26 cellular contexts compared by ENCODE assay signal in genomic region chr3:15538345-15538744, GRCh38. TPM values are rescaled to one million over a fixed set of nuclear protein-coding genes. Genes with fewer than 3 reads are reported as not detected.
DNase-seq lines count a peak whose midpoint lies in the region; ATAC-seq lines count a peak whose summit lies in the region.
"Had no signal": no experiment of that assay in that cellular context is flagged by ENCODE, and none has a peak within 500 bp of the region (broad histone marks: within the 10 kb centered on the region; RNA-seq: fewer than 3 reads in every experiment).

No MANE protein-coding gene starts in this region.

- peak overlapping the region; percentile 12 for H3K4me3 Mint-ChIP-seq in activated naive CD4-positive, alpha-beta T cell treated with anti-CD3 and anti-CD28 coated beads, Interleukin-2, amount 50 U/mL, for 24 hours
- H3K4me3 Mint-ChIP-seq in activated naive CD4-positive, alpha-beta T cell treated with anti-CD3 and anti-CD28 coated beads for 36 hours, result no peak overlapping the region
- peak overlapping the region; percentile 53 for H3K4me3 Mint-ChIP-seq in activated T-helper 17 cell treated with anti-CD3 and anti-CD28 coated beads, Interleukin-2, amount 50 U/mL, for 72 hours
- H3K4me3 Mint-ChIP-seq in natural killer cell treated with Interleukin-12 subunit alpha and Interleukin-12 subunit beta and Interleukin-15 and Interleukin-18, amount 100 ng/mL, for 72 hours, result peak overlapping the region; percentile 68
- H3K4me3 Mint-ChIP-seq: B cell, nephron had no signal

- H3F3A ChIP-seq in GM23248 (ENCODE audit: insufficient read depth), result no peaks in the 10 kb centered on the region

- in situ Hi-C loops in GM23248 (cut with MboI), result no loop called here

- CTCF ChIA-PET in activated naive CD4-positive, alpha-beta T cell treated with anti-CD3 and anti-CD28 coated beads for 36 hours (lab: Charles Lee), result no interaction called here

- no peak overlapping the region for H3K4me3 ChIP-seq in GM23248
- H3K4me3 ChIP-seq: adrenal gland, dorsolateral prefrontal cortex, psoas muscle, thyroid gland had no signal

- no peak overlapping the region for H3K9ac ChIP-seq in GM23248

- intact Hi-C loops in activated naive CD4-positive, alpha-beta T cell treated with anti-CD3 and anti-CD28 coated beads for 36 hours (cut with micrococcal nuclease), result no loop called here

- DNase-seq in activated naive CD4-positive, alpha-beta T cell treated with anti-CD3 and anti-CD28 coated beads for 36 hours, result no peak
- DNase-seq in GM23248, result peak; percentile 16
- no peak for DNase-seq in natural killer cell treated with Interleukin-12 subunit alpha and Interleukin-12 subunit beta and Interleukin-15 and Interleukin-18, amount 100 ng/mL, for 72 hours (ENCODE audit: low spot score)
- no peak for DNase-seq in NCI-H2196 (lab: John Stamatoyannopoulos, UW; ENCODE audit: unreplicated experiment)
- DNase-seq: ACHN; activated effector memory CD4-positive, alpha-beta T cell treated with Interleukin-2 at 50 U/mL for 16 hours; adrenal gland; brain microvascular endothelial cell; COR-L47; dorsolateral prefrontal cortex; GOT3; NCI-H1436 treated with DMSO at 0.1 percent for 48 hours; NCI-H2081 treated with DMSO at 0.1 percent for 48 hours; NCI-H345; psoas muscle; Right ventricle myocardium superior; stimulated activated CD4-positive, alpha-beta T cell treated with anti-CD3 and anti-CD28 coated beads, Interleukin-12 subunit alpha, Interleukin-12 subunit beta, amount 100 ng/mL, for 4 hours; stimulated activated CD4-positive, alpha-beta T cell treated with anti-CD3 and anti-CD28 coated beads, Interleukin-4, amount 100 ng/mL, for 1 hour; thyroid gland had no signal

- H3K9me2 ChIP-seq in GM23248 (ENCODE audit: insufficient read depth), result no peaks in the 10 kb centered on the region

- H3K27me3 Mint-ChIP-seq in activated naive CD4-positive, alpha-beta T cell treated with anti-CD3 and anti-CD28 coated beads, Interleukin-2, amount 50 U/mL, for 24 hours, result no peaks in the 10 kb centered on the region
- H3K27me3 Mint-ChIP-seq in activated naive CD4-positive, alpha-beta T cell treated with anti-CD3 and anti-CD28 coated beads for 36 hours (ENCODE audit: low read depth), result no peaks in the 10 kb centered on the region
- H3K27me3 Mint-ChIP-seq in activated T-helper 17 cell treated with anti-CD3 and anti-CD28 coated beads, Interleukin-2, amount 50 U/mL, for 72 hours, result no peaks in the 10 kb centered on the region
- no peaks in the 10 kb centered on the region for H3K27me3 Mint-ChIP-seq in natural killer cell treated with Interleukin-12 subunit alpha and Interleukin-12 subunit beta and Interleukin-15 and Interleukin-18, amount 100 ng/mL, for 72 hours
- H3K27me3 Mint-ChIP-seq: B cell had no signal

- no peaks in the 10 kb centered on the region for H3K27me3 ChIP-seq in GM23248 (replicated peaks; ENCODE audit: insufficient read depth)
- H3K27me3 ChIP-seq: adrenal gland, brain microvascular endothelial cell, dorsolateral prefrontal cortex, thyroid gland had no signal

- H4K20me1 ChIP-seq in GM23248 (ENCODE audit: insufficient read depth), result no peaks in the 10 kb centered on the region

- H3K4me1 Mint-ChIP-seq in activated naive CD4-positive, alpha-beta T cell treated with anti-CD3 and anti-CD28 coated beads, Interleukin-2, amount 50 U/mL, for 24 hours, result peaks cover 49% of the 10 kb centered on the region
- peaks cover 38% of the 10 kb centered on the region for H3K4me1 Mint-ChIP-seq in activated naive CD4-positive, alpha-beta T cell treated with anti-CD3 and anti-CD28 coated beads for 36 hours (ENCODE audit: low read depth)
- peaks cover 50% of the 10 kb centered on the region for H3K4me1 Mint-ChIP-seq in activated T-helper 17 cell treated with anti-CD3 and anti-CD28 coated beads, Interleukin-2, amount 50 U/mL, for 72 hours
- H3K4me1 Mint-ChIP-seq in natural killer cell treated with Interleukin-12 subunit alpha and Interleukin-12 subunit beta and Interleukin-15 and Interleukin-18, amount 100 ng/mL, for 72 hours (ENCODE audit: low read depth in 2 of 2), result peaks cover 54 to 56% of the 10 kb centered on the region in 2 donors
- H3K4me1 Mint-ChIP-seq: B cell, nephron had no signal

- H3K27ac ChIP-seq in GM23248, result no peak overlapping the region
- H3K27ac ChIP-seq: adrenal gland, brain microvascular endothelial cell, dorsolateral prefrontal cortex, psoas muscle, thyroid gland had no signal

- H3K36me3 Mint-ChIP-seq in activated naive CD4-positive, alpha-beta T cell treated with anti-CD3 and anti-CD28 coated beads, Interleukin-2, amount 50 U/mL, for 24 hours, result peaks cover 4% of the 10 kb centered on the region
- no peaks in the 10 kb centered on the region for H3K36me3 Mint-ChIP-seq in activated naive CD4-positive, alpha-beta T cell treated with anti-CD3 and anti-CD28 coated beads for 36 hours (ENCODE audit: low read depth)
- no peaks in the 10 kb centered on the region for H3K36me3 Mint-ChIP-seq in activated T-helper 17 cell treated with anti-CD3 and anti-CD28 coated beads, Interleukin-2, amount 50 U/mL, for 72 hours (ENCODE audit: low read depth)
- peaks cover 6% of the 10 kb centered on the region for H3K36me3 Mint-ChIP-seq in natural killer cell treated with Interleukin-12 subunit alpha and Interleukin-12 subunit beta and Interleukin-15 and Interleukin-18, amount 100 ng/mL, for 72 hours

- ATAC-seq in activated T-helper 17 cell treated with anti-CD3 and anti-CD28 coated beads, Interleukin-2, amount 50 U/mL, for 72 hours (replicated peaks), result peak; percentile 70
- peak in 1 of 2 donors; percentile 66 for ATAC-seq in natural killer cell treated with Interleukin-12 subunit alpha and Interleukin-12 subunit beta and Interleukin-15 and Interleukin-18, amount 100 ng/mL, for 72 hours
- ATAC-seq in GM19328 (IDR thresholded peaks at IDR 0.05; ENCODE audit: unreplicated experiment), result no peak
- ATAC-seq: psoas muscle, sciatic nerve, SK-N-SH treated with all-trans-retinoic acid at 6 μM for 48 hours had no signal

- no peak overlapping the region for H2AFZ ChIP-seq in GM23248

- H3K4me2 ChIP-seq in GM23248 (ENCODE audit: unreplicated experiment), result no peak overlapping the region

- H3K4me1 ChIP-seq in GM23248 (ENCODE audit: insufficient read depth), result no peaks in the 10 kb centered on the region
- H3K4me1 ChIP-seq: adrenal gland, psoas muscle, thyroid gland had no signal

- H3K27ac Mint-ChIP-seq in activated naive CD4-positive, alpha-beta T cell treated with anti-CD3 and anti-CD28 coated beads, Interleukin-2, amount 50 U/mL, for 24 hours, result peak overlapping the region; percentile 47
- no peak overlapping the region for H3K27ac Mint-ChIP-seq in activated naive CD4-positive, alpha-beta T cell treated with anti-CD3 and anti-CD28 coated beads for 36 hours
- H3K27ac Mint-ChIP-seq in activated T-helper 17 cell treated with anti-CD3 and anti-CD28 coated beads, Interleukin-2, amount 50 U/mL, for 72 hours, result peak overlapping the region; percentile 12
- H3K27ac Mint-ChIP-seq in natural killer cell treated with Interleukin-12 subunit alpha and Interleukin-12 subunit beta and Interleukin-15 and Interleukin-18, amount 100 ng/mL, for 72 hours, result peak overlapping the region; percentile 22 to 82
- H3K27ac Mint-ChIP-seq: B cell, nephron had no signal

- H3K36me3 ChIP-seq in GM23248 (ENCODE audit: low read depth), result no peaks in the 10 kb centered on the region
- H3K36me3 ChIP-seq: adrenal gland, brain microvascular endothelial cell, thyroid gland had no signal

- 62 to 63% methylated on average over 2 of the region's 2 CpGs for WGBS in GM23248 (ENCODE audit: low coverage in 1 of 2, low lambda C conversion rate in 2 of 2, missing lambda C conversion rate in 2 of 2), 2 experiments

- no peaks in the 10 kb centered on the region for H3K9me3 ChIP-seq in GM23248 (ENCODE audit: low read depth)
- H3K9me3 ChIP-seq: adrenal gland, psoas muscle, thyroid gland had no signal

- no peaks in the 10 kb centered on the region for H3K79me2 ChIP-seq in GM23248 (ENCODE audit: insufficient read depth)

- no peaks in the 10 kb centered on the region for H3K9me3 Mint-ChIP-seq in activated naive CD4-positive, alpha-beta T cell treated with anti-CD3 and anti-CD28 coated beads, Interleukin-2, amount 50 U/mL, for 24 hours
- H3K9me3 Mint-ChIP-seq in activated naive CD4-positive, alpha-beta T cell treated with anti-CD3 and anti-CD28 coated beads for 36 hours, result no peaks in the 10 kb centered on the region
- no peaks in the 10 kb centered on the region for H3K9me3 Mint-ChIP-seq in activated T-helper 17 cell treated with anti-CD3 and anti-CD28 coated beads, Interleukin-2, amount 50 U/mL, for 72 hours
- no peaks in the 10 kb centered on the region for H3K9me3 Mint-ChIP-seq in natural killer cell treated with Interleukin-12 subunit alpha and Interleukin-12 subunit beta and Interleukin-15 and Interleukin-18, amount 100 ng/mL, for 72 hours
- H3K9me3 Mint-ChIP-seq: nephron had no signal

RNA-seq across cellular contexts. Expression of gene COLQ, which starts 16.8 kb away (rescaled TPM):
- total RNA-seq in activated naive CD4-positive, alpha-beta T cell treated with anti-CD3 and anti-CD28 coated beads for 36 hours, result under 1 TPM; 0.25 to 0.62 TPM
- total RNA-seq in GM23248 (2014; rRNA removed; shearing (Covaris generic)), result 0.32 and 1.1 TPM in 2 replicates
- polyA plus RNA-seq in GM23248 (2016; fragmentation: Nextera tagmentation; extraction: Ambion mirVana), result 0.29 and 0.93 TPM in 2 replicates
- 1 to 10 TPM; 2.7 to 6.1 TPM for total RNA-seq in activated T-helper 17 cell treated with anti-CD3 and anti-CD28 coated beads, Interleukin-2, amount 50 U/mL, for 72 hours
- 10 to 100 TPM in 1 of 2 donors, 1 to 10 TPM in 1; 7.8 to 31.8 TPM for total RNA-seq in natural killer cell treated with Interleukin-12 subunit alpha and Interleukin-12 subunit beta and Interleukin-15 and Interleukin-18, amount 100 ng/mL, for 72 hours
